In genomic region chr10:133520193-133520738, GRCh38 we compare ENCODE assay signal across 8 cellular contexts. TPM values are rescaled to one million over a fixed set of nuclear protein-coding genes. Genes with fewer than 3 reads are reported as not detected.
DNase-seq lines count a peak whose midpoint lies in the region; ATAC-seq and TF ChIP-seq lines count a peak whose summit lies in the region.

No MANE protein-coding gene starts in this region.

- peaks cover 36% of the 10 kb centered on the region for H3K27me3 Mint-ChIP-seq in T-helper 1 cell treated with Interleukin-12 subunit alpha and Interleukin-12 subunit beta and Interleukin-4 antibody, amounts not matched to agents 30 μg/mL and 1 μg/mL, for 36 hours (ENCODE audit: low read depth)

- no peaks in the 10 kb centered on the region for H4K20me1 ChIP-seq in KMS-11 (ENCODE audit: insufficient read depth)
- H4K20me1 ChIP-seq in smooth muscle cell (ENCODE audit: low read depth), result no peaks in the 10 kb centered on the region

- H3K79me2 ChIP-seq in KMS-11 (ENCODE audit: insufficient read depth, low read depth) (no peaks in the 10 kb centered on the region), smooth muscle cell (ENCODE audit: low read depth) (no peaks in the 10 kb centered on the region)

- H3K36me3 ChIP-seq in KMS-11 (ENCODE audit: insufficient read depth) (no peaks in the 10 kb centered on the region), smooth muscle cell (ENCODE audit: low read depth) (no peaks in the 10 kb centered on the region)

- peak overlapping the region; percentile 21 for H3K4me3 Mint-ChIP-seq in T-helper 1 cell treated with Interleukin-12 subunit alpha and Interleukin-12 subunit beta and Interleukin-4 antibody, amounts not matched to agents 30 μg/mL and 1 μg/mL, for 36 hours

- H3K4me2 ChIP-seq in KMS-11 (peak overlapping the region; percentile 20), smooth muscle cell (no peak overlapping the region)

- H3K27ac Mint-ChIP-seq in T-helper 1 cell treated with Interleukin-12 subunit alpha and Interleukin-12 subunit beta and Interleukin-4 antibody, amounts not matched to agents 30 μg/mL and 1 μg/mL, for 36 hours, result no peak overlapping the region

- no peaks in the 10 kb centered on the region for H3K36me3 Mint-ChIP-seq in T-helper 1 cell treated with Interleukin-12 subunit alpha and Interleukin-12 subunit beta and Interleukin-4 antibody, amounts not matched to agents 30 μg/mL and 1 μg/mL, for 36 hours (ENCODE audit: low read depth)

- H3K27ac ChIP-seq in KMS-11 (no peak overlapping the region), smooth muscle cell (ENCODE audit: low read depth) (no peak overlapping the region)

- peak overlapping the region; percentile 63 for H2AFZ ChIP-seq in KMS-11 (ENCODE audit: low read depth)
- H2AFZ ChIP-seq in smooth muscle cell (ENCODE audit: low read depth), result no peak overlapping the region

- peaks cover 5% of the 10 kb centered on the region for H3K4me1 Mint-ChIP-seq in T-helper 1 cell treated with Interleukin-12 subunit alpha and Interleukin-12 subunit beta and Interleukin-4 antibody, amounts not matched to agents 30 μg/mL and 1 μg/mL, for 36 hours (ENCODE audit: low read depth)

- peaks cover 15% of the 10 kb centered on the region for H3K9me3 ChIP-seq in smooth muscle cell (replicated peaks; ENCODE audit: low read depth)

- 52% methylated on average over 32 of the region's 33 CpGs for WGBS in smooth muscle cell (ENCODE audit: low lambda C conversion rate)

- H3K4me3 ChIP-seq in KMS-11 (IDR thresholded peaks at IDR 0.05; ENCODE audit: insufficient read depth, low read depth, low read length), result no peak overlapping the region
- H3K4me3 ChIP-seq in smooth muscle cell, result no peak overlapping the region

- H3K9ac ChIP-seq in KMS-11 (peak overlapping the region; percentile 38; the same call in 1 of the 2 replicates), smooth muscle cell (ENCODE audit: low read depth) (no peak overlapping the region)

- no peaks in the 10 kb centered on the region for H3F3A ChIP-seq in smooth muscle cell (ENCODE audit: low read depth)

- no peaks in the 10 kb centered on the region for H3K4me1 ChIP-seq in KMS-11 (ENCODE audit: low read depth, poor library complexity, severe bottlenecking)
- no peaks in the 10 kb centered on the region for H3K4me1 ChIP-seq in smooth muscle cell (ENCODE audit: low read depth)

- ATAC-seq in GM21576 (IDR thresholded peaks at IDR 0.05; ENCODE audit: unreplicated experiment) (peak; percentile 98), HG03469 (IDR thresholded peaks at IDR 0.05; ENCODE audit: unreplicated experiment) (no peak)

- peak; percentile 83 for TF ChIP-seq CTCF in KMS-11 (conservative IDR thresholded peaks at IDR 0.05; ENCODE audit: low read depth, low read length)
- peak; percentile 19 for TF ChIP-seq CTCF in smooth muscle cell (IDR thresholded peaks at IDR 0.05; ENCODE audit: borderline replicate concordance, insufficient read depth, poor library complexity, severe bottlenecking)

- H3K9me3 Mint-ChIP-seq in T-helper 1 cell treated with Interleukin-12 subunit alpha and Interleukin-12 subunit beta and Interleukin-4 antibody, amounts not matched to agents 30 μg/mL and 1 μg/mL, for 36 hours, result peaks cover 11% of the 10 kb centered on the region

- peaks cover 6% of the 10 kb centered on the region for H3K27me3 ChIP-seq in KMS-11 (ENCODE audit: insufficient read depth, low read depth)
- no peaks in the 10 kb centered on the region for H3K27me3 ChIP-seq in smooth muscle cell (ENCODE audit: low read depth)

- DNase-seq in GDM1 (lab: John Stamatoyannopoulos, UW) (peak; percentile 85), amniotic epithelial cell (ENCODE audit: low read depth) (peak; percentile 21), hippocampal formation (lab: John Stamatoyannopoulos, UW) (peak; percentile 26 to 79), smooth muscle cell (lab: John Stamatoyannopoulos, UW; ENCODE audit: unreplicated experiment) (no peak)

RNA-seq across cellular contexts. Expression of gene CYP2E1, which starts 6.9 kb away (rescaled TPM):
- 3.1 and 10.8 TPM in 2 replicates for total RNA-seq in smooth muscle cell
- polyA plus RNA-seq in smooth muscle cell, result 1.1 and 1.3 TPM in 2 replicates

RNA-seq across cellular contexts. Expression of gene SYCE1, which starts 45.1 kb away (rescaled TPM):
- total RNA-seq in smooth muscle cell, result not detected in 2 replicates
- polyA plus RNA-seq in smooth muscle cell, result 0.13 and 0.28 TPM in 2 replicates
